25 cellular contexts compared by ENCODE assay signal in genomic region chr2:163541920-163542319, GRCh38.
DNase-seq lines count a peak whose midpoint lies in the region; ATAC-seq, FAIRE-seq and TF ChIP-seq lines count a peak whose summit lies in the region.
"Had no signal": no experiment of that assay in that cellular context is flagged by ENCODE, and none has a peak within 500 bp of the region (broad histone marks: within the 10 kb centered on the region; RNA-seq: fewer than 3 reads in every experiment).

No MANE protein-coding gene starts in this region.

- H2BK15ac ChIP-seq in IMR-90 (ENCODE audit: low read depth, low read length): no peak overlapping the region

- CTCF ChIA-PET in A549 (lab: Yijun Ruan, JAX): no interaction called here
- CTCF ChIA-PET in IMR-90 (lab: Yijun Ruan, JAX): no interaction called here
- CTCF ChIA-PET in K562 (lab: Yijun Ruan, JAX; ENCODE audit: low intra/inter-chr PET ratio): no interaction called here

- TF ChIP-seq POLR2A in A549 (IDR thresholded peaks at IDR 0.05; ENCODE audit: low read length): no peak
- TF ChIP-seq POLR2A in IMR-90 (IDR thresholded peaks at IDR 0.05; ENCODE audit: low read depth, low read length): no peak
- TF ChIP-seq POLR2A in K562 (conservative IDR thresholded peaks at IDR 0.05): no peak

- no peak overlapping the region for H3K14ac ChIP-seq in IMR-90 (replicated peaks; ENCODE audit: low read depth, low read length)

- FAIRE-seq in A549 (lab: Jason Lieb, UNC) (no peak), K562 (lab: Jason Lieb, UNC) (no peak)
- FAIRE-seq: A204.1, GM12878, GM12892, GM18507 had no signal

- no peak overlapping the region for H2BK120ac ChIP-seq in IMR-90 (ENCODE audit: low read depth, low read length)

- H3K4ac ChIP-seq in IMR-90 (ENCODE audit: low read depth, low read length): no peak overlapping the region

- H3K56ac ChIP-seq in IMR-90 (ENCODE audit: extremely low read depth, insufficient read depth, low read length): no peak overlapping the region

- H4K5ac ChIP-seq in IMR-90 (ENCODE audit: low read depth, low read length): no peak overlapping the region

- H3K79me2 ChIP-seq in K562 (ENCODE audit: control insufficient read depth, insufficient read depth, low read length) (no peaks in the 10 kb centered on the region), osteoblast (ENCODE audit: insufficient read depth, low read length) (no peaks in the 10 kb centered on the region)

- H3K27me3 ChIP-seq in IMR-90 (ENCODE audit: control insufficient read depth, insufficient read depth, low read length): no peaks in the 10 kb centered on the region
- H3K27me3 ChIP-seq in K562 (ENCODE audit: control insufficient read depth in 2 of 2, insufficient read depth in 2 of 2, low read length in 2 of 2): no peaks in the 10 kb centered on the region
- H3K27me3 ChIP-seq in osteoblast (ENCODE audit: insufficient read depth, low read length): no peaks in the 10 kb centered on the region
- H3K27me3 ChIP-seq: BLaER1 treated with 17β-estradiol and CSF1 and Interleukin-3, amounts not matched to agents 10 nM and 100 nM had no signal

- in situ Hi-C loops in IMR-90 (cut with MboI; ENCODE audit: low sequenced_read_pairs) (no loop called here), K562 (cut with MboI) (no loop called here)

- WGBS in A549 (ENCODE audit: missing lambda C conversion rate): 87% methylated on average over 2 of the region's 2 CpGs
- WGBS in IMR-90 (ENCODE audit: extremely low coverage in 2 of 2, insufficient read length in 1 of 2), 2 experiments: no CpG with 5 or more reads among the region's 2 CpGs
- WGBS in K562 (ENCODE audit: insufficient coverage, low coverage, missing lambda C conversion rate): 5% methylated on average over 2 of the region's 2 CpGs

- no peaks in the 10 kb centered on the region for H3K79me1 ChIP-seq in IMR-90 (ENCODE audit: low read depth in 1 of 2, low read length in 2 of 2)

- no peak for DNase-seq in A549 (ENCODE audit: low read depth in 1 of 2, low spot score in 1 of 2)
- no peak for DNase-seq in IMR-90
- no peak for DNase-seq in K562 (ENCODE audit: extremely low read depth in 1 of 4, low spot score in 3 of 4)
- peak; percentile 59 for DNase-seq in osteoblast (ENCODE audit: insufficient read length, low spot score, missing footprints)
- no peak for DNase-seq in OCI-M2 (lab: John Stamatoyannopoulos, UW; ENCODE audit: unreplicated experiment)
- no peak for DNase-seq in stimulated activated naive CD4-positive, alpha-beta T cell treated with Interleukin-2 at 50 U/mL for 16 hours (lab: John Stamatoyannopoulos, UW)
- DNase-seq in NCI-H2081 (lab: John Stamatoyannopoulos, UW): no peak
- DNase-seq: 8988T; AML-193; CD4-positive, alpha-beta T cell; CD8-positive, alpha-beta memory T cell; COR-L47; DMS 273 treated with DMSO at 0.1 percent for 48 hours; DMS153; DMS53; DMS79; DND-41; EL; GDM1 had no signal

- POLR2A ChIA-PET in A549 (lab: Yijun Ruan, JAX) (no interaction called here), IMR-90 (lab: Charles Lee; ENCODE audit: unreplicated experiment) (no interaction called here), K562 (lab: Yijun Ruan, JAX) (no interaction called here)

- H3K27ac ChIP-seq in A549: no peak overlapping the region
- no peak overlapping the region for H3K27ac ChIP-seq in IMR-90 (ENCODE audit: insufficient read depth, low read length)
- no peak overlapping the region for H3K27ac ChIP-seq in K562 (ENCODE audit: extremely low read depth, low read depth, low read length)
- no peak overlapping the region for H3K27ac ChIP-seq in osteoblast (ENCODE audit: low read depth, low read length)
- H3K27ac ChIP-seq: BLaER1 treated with 17β-estradiol and CSF1 and Interleukin-3, amounts not matched to agents 10 nM and 100 nM; C4-2B had no signal

- TF ChIP-seq EP300 in A549 (IDR thresholded peaks at IDR 0.05) (no peak), K562 (IDR thresholded peaks at IDR 0.05; ENCODE audit: low read length) (no peak)

- TF ChIP-seq CTCF in A549 (IDR thresholded peaks at IDR 0.05): no peak
- TF ChIP-seq CTCF in IMR-90 (conservative IDR thresholded peaks at IDR 0.05; ENCODE audit: low read depth, low read length): no peak
- TF ChIP-seq CTCF in K562 (IDR thresholded peaks at IDR 0.05 in 2 of 3, conservative IDR thresholded peaks at IDR 0.05 in 1 of 3; ENCODE audit: insufficient read depth in 2 of 3, low read depth in 1 of 3, low read length in 3 of 3): no peak
- TF ChIP-seq CTCF in osteoblast (IDR thresholded peaks at IDR 0.05; ENCODE audit: extremely low read depth, low read depth, low read length): no peak

- no peak overlapping the region for H2BK5ac ChIP-seq in IMR-90 (ENCODE audit: low read depth, low read length, poor library complexity, severe bottlenecking)

- H3K4me2 ChIP-seq in A549 (no peak overlapping the region), IMR-90 (ENCODE audit: low read depth, low read length) (no peak overlapping the region), K562 (ENCODE audit: insufficient read depth, low read length) (no peak overlapping the region), osteoblast (ENCODE audit: insufficient read depth, low read length) (no peak overlapping the region)
- H3K4me2 ChIP-seq: BLaER1 treated with 17β-estradiol and CSF1 and Interleukin-3, amounts not matched to agents 10 nM and 100 nM had no signal

- no peak overlapping the region for H2AK5ac ChIP-seq in IMR-90 (ENCODE audit: low read depth, low read length)

- no TSS peak for BruUV-seq in IMR-90 (replicated peaks; lab: Mats Ljungman, UMichigan)
- no TSS peak for BruUV-seq in K562 (replicated peaks; lab: Mats Ljungman, UMichigan)

- H2BK20ac ChIP-seq in IMR-90 (ENCODE audit: low read depth, low read length): no peak overlapping the region

- H4K20me1 ChIP-seq in IMR-90 (ENCODE audit: insufficient read depth, low read length): no peaks in the 10 kb centered on the region
- no peaks in the 10 kb centered on the region for H4K20me1 ChIP-seq in K562 (replicated peaks; ENCODE audit: control insufficient read depth, insufficient read depth, low read length)
- H4K20me1 ChIP-seq in osteoblast (ENCODE audit: insufficient read depth, low read length): no peaks in the 10 kb centered on the region
- H4K20me1 ChIP-seq: BLaER1 treated with 17β-estradiol and CSF1 and Interleukin-3, amounts not matched to agents 10 nM and 100 nM had no signal

- H3K18ac ChIP-seq in IMR-90 (ENCODE audit: low read depth, low read length): no peak overlapping the region

- H3K36me3 ChIP-seq in IMR-90 (ENCODE audit: control insufficient read depth, insufficient read depth, low read length) (no peaks in the 10 kb centered on the region), K562 (ENCODE audit: control insufficient read depth, insufficient read depth, low read length) (no peaks in the 10 kb centered on the region), osteoblast (ENCODE audit: insufficient read depth, low read length) (no peaks in the 10 kb centered on the region)
- H3K36me3 ChIP-seq: BLaER1 treated with 17β-estradiol and CSF1 and Interleukin-3, amounts not matched to agents 10 nM and 100 nM had no signal

- H3K9ac ChIP-seq in IMR-90 (ENCODE audit: low read depth, low read length): no peak overlapping the region
- H3K9ac ChIP-seq in K562 (ENCODE audit: insufficient read depth in 1 of 2, low read depth in 2 of 2, low read length in 2 of 2): no peak overlapping the region
- H3K9ac ChIP-seq: BLaER1 treated with 17β-estradiol and CSF1 and Interleukin-3, amounts not matched to agents 10 nM and 100 nM had no signal

- no peak overlapping the region for H4K91ac ChIP-seq in IMR-90 (ENCODE audit: insufficient read depth, low read depth, low read length)

- ATAC-seq in A549 (no peak), IMR-90 (ENCODE audit: low read depth) (no peak), K562 (no peak)
- ATAC-seq: GM12878 had no signal

- no peak overlapping the region for H2AK9ac ChIP-seq in IMR-90 (replicated peaks; ENCODE audit: low read depth, low read length, poor library complexity)

- dilution Hi-C loops in IMR-90 (cut with HindIII; ENCODE audit: low sequenced_read_pairs, unreplicated experiment): no loop called here

- no peaks in the 10 kb centered on the region for H3K4me1 ChIP-seq in A549
- H3K4me1 ChIP-seq in IMR-90 (ENCODE audit: control insufficient read depth, insufficient read depth, low read length): no peaks in the 10 kb centered on the region
- H3K4me1 ChIP-seq in K562 (replicated peaks in 1 of 2; ENCODE audit: control insufficient read depth in 2 of 2, insufficient read depth in 2 of 2, low read length in 2 of 2): no peaks in the 10 kb centered on the region
- H3K4me1 ChIP-seq in osteoblast (ENCODE audit: insufficient read depth, low read length): no peaks in the 10 kb centered on the region
- H3K4me1 ChIP-seq: BLaER1 treated with 17β-estradiol and CSF1 and Interleukin-3, amounts not matched to agents 10 nM and 100 nM had no signal

- TF ChIP-seq RAD21 in A549 (conservative IDR thresholded peaks at IDR 0.05 in 1 of 2, IDR thresholded peaks at IDR 0.05 in 1 of 2): no peak
- no peak for TF ChIP-seq RAD21 in IMR-90 (IDR thresholded peaks at IDR 0.05; ENCODE audit: low read length)
- no peak for TF ChIP-seq RAD21 in K562 (CRISPR knock-in tag; conservative IDR thresholded peaks at IDR 0.05 in 1 of 2, IDR thresholded peaks at IDR 0.05 in 1 of 2)

- no peak overlapping the region for H3K23ac ChIP-seq in IMR-90 (ENCODE audit: low read depth, low read length)

- no peaks in the 10 kb centered on the region for H3K9me3 ChIP-seq in A549
- no peaks in the 10 kb centered on the region for H3K9me3 ChIP-seq in IMR-90 (ENCODE audit: control insufficient read depth, insufficient read depth, low read length)
- no peaks in the 10 kb centered on the region for H3K9me3 ChIP-seq in K562 (replicated peaks; ENCODE audit: control insufficient read depth, insufficient read depth, low read depth, low read length)
- H3K9me3 ChIP-seq in osteoblast (ENCODE audit: low read depth, low read length): no peaks in the 10 kb centered on the region
- H3K9me3 ChIP-seq: BLaER1 treated with 17β-estradiol and CSF1 and Interleukin-3, amounts not matched to agents 10 nM and 100 nM had no signal

- H2AFZ ChIP-seq in IMR-90 (replicated peaks; ENCODE audit: low read length, poor library complexity): no peak overlapping the region
- H2AFZ ChIP-seq in K562 (ENCODE audit: low read depth, low read length): no peak overlapping the region
- no peak overlapping the region for H2AFZ ChIP-seq in osteoblast (ENCODE audit: low read length)

- H3K9me1 ChIP-seq in IMR-90 (ENCODE audit: insufficient read depth, low read length) (no peaks in the 10 kb centered on the region), K562 (ENCODE audit: control insufficient read depth, insufficient read depth, low read length) (no peaks in the 10 kb centered on the region)

- intact Hi-C loops in IMR-90 (cut with micrococcal nuclease) (no loop called here), K562 (cut with micrococcal nuclease) (no loop called here)

- H4K8ac ChIP-seq in IMR-90 (ENCODE audit: low read depth in 2 of 2, low read length in 2 of 2): no peak overlapping the region

- H3K4me3 ChIP-seq in A549 (no peak overlapping the region), IMR-90 (ENCODE audit: insufficient read depth, low read depth, low read length) (no peak overlapping the region), K562 (no peak overlapping the region), osteoblast (ENCODE audit: insufficient read depth, low read length) (no peak overlapping the region)
- H3K4me3 ChIP-seq: BLaER1 treated with 17β-estradiol and CSF1 and Interleukin-3, amounts not matched to agents 10 nM and 100 nM; GM12878 had no signal

TF ChIP-seq in K562, 482 proteins besides CTCF, POLR2A, EP300 and RAD21 (continues in another document):
- no peak for TF ChIP-seq SNIP1 (IDR thresholded peaks at IDR 0.05; ENCODE audit: low read depth)

Comparison
In these comparisons a context has a peak if more than half of its experiments do, and no peak if none do; other contexts are left out.
1. Of the 35 proteins assayed by ChIP-seq in both K562 and A549: peak only in K562: none; only in A549: none; in both: CEBPB; in neither: 34.